ENCODE assay signal across 14 cellular contexts in genomic region chr22:49862408-49862776, GRCh38. TPM values are rescaled to one million over a fixed set of nuclear protein-coding genes. Genes with fewer than 3 reads are reported as not detected.
DNase-seq lines count a peak whose midpoint lies in the region; ATAC-seq and TF ChIP-seq lines count a peak whose summit lies in the region.
"Had no signal": no experiment of that assay in that cellular context is flagged by ENCODE, and none has a peak within 500 bp of the region (broad histone marks: within the 10 kb centered on the region; RNA-seq: fewer than 3 reads in every experiment).

No MANE protein-coding gene starts in this region.

- H3K9me3 Mint-ChIP-seq in activated naive CD8-positive, alpha-beta T cell treated with anti-CD3 and anti-CD28 coated beads, Interleukin-2, amount 10 ng/mL, durations not matched to agents 7 days and 5 days, result peaks cover 10% of the 10 kb centered on the region
- H3K9me3 Mint-ChIP-seq in activated naive CD8-positive, alpha-beta T cell treated with anti-CD3 and anti-CD28 coated beads, Interleukin-2, amount 50 U/mL, for 24 hours, result peaks cover 19% of the 10 kb centered on the region
- peaks cover 17% of the 10 kb centered on the region for H3K9me3 Mint-ChIP-seq in type B pancreatic cell
- no peaks in the 10 kb centered on the region for H3K9me3 Mint-ChIP-seq in effector memory CD8-positive, alpha-beta T cell
- peaks cover 25% of the 10 kb centered on the region for H3K9me3 Mint-ChIP-seq in endodermal cell

- H3K9ac ChIP-seq in endodermal cell (ENCODE audit: extremely low read depth, low read length, poor library complexity, severe bottlenecking), result no peak overlapping the region

- H3K9me3 ChIP-seq in left lung (peaks cover 0 to 24% of the 10 kb centered on the region in 2 donors), endodermal cell (ENCODE audit: control insufficient read depth, low read length) (peaks cover 15% of the 10 kb centered on the region)

- peak; percentile 10 for DNase-seq in activated naive CD8-positive, alpha-beta T cell treated with anti-CD3 and anti-CD28 coated beads, Interleukin-2, amount 10 ng/mL, durations not matched to agents 7 days and 5 days
- DNase-seq in activated naive CD8-positive, alpha-beta T cell treated with anti-CD3 and anti-CD28 coated beads, Interleukin-2, amount 50 U/mL, for 24 hours, result no peak
- DNase-seq in NB4 (ENCODE audit: low read depth) (peak; percentile 57), left lung (peak in 1 of 2 donors; percentile 64), type B pancreatic cell (ENCODE audit: extremely low spot score, unreplicated experiment) (no peak), NCI-H2081 treated with DMSO at 0.1 percent for 48 hours (lab: John Stamatoyannopoulos, UW) (no peak), endodermal cell (no peak)
- no peak for DNase-seq in effector memory CD8-positive, alpha-beta T cell
- DNase-seq: activated CD4-positive, alpha-beta T cell treated with anti-CD3 and anti-CD28 coated beads, Interleukin-2, amount 50 U/mL, for 48 hours; DMS153; effector memory CD4-positive, alpha-beta T cell; MG63; NCI-H1694 had no signal

- TF ChIP-seq CTCF in NB4 (IDR thresholded peaks at IDR 0.05; ENCODE audit: low read depth, low read length) (no peak), left lung (IDR thresholded peaks at IDR 0.05) (no peak), type B pancreatic cell (conservative IDR thresholded peaks at IDR 0.05) (no peak), endodermal cell (conservative IDR thresholded peaks at IDR 0.05) (no peak)

- H3K27ac ChIP-seq in left lung (no peak overlapping the region), endodermal cell (ENCODE audit: low read depth, low read length) (no peak overlapping the region)

- intact Hi-C loops in left lung (cut with DNase I), result no loop called here

- no peaks in the 10 kb centered on the region for H3K27me3 Mint-ChIP-seq in activated naive CD8-positive, alpha-beta T cell treated with anti-CD3 and anti-CD28 coated beads, Interleukin-2, amount 10 ng/mL, durations not matched to agents 7 days and 5 days
- no peaks in the 10 kb centered on the region for H3K27me3 Mint-ChIP-seq in activated naive CD8-positive, alpha-beta T cell treated with anti-CD3 and anti-CD28 coated beads, Interleukin-2, amount 50 U/mL, for 24 hours
- H3K27me3 Mint-ChIP-seq in type B pancreatic cell (no peaks in the 10 kb centered on the region), endodermal cell (ENCODE audit: insufficient read depth) (no peaks in the 10 kb centered on the region)
- no peaks in the 10 kb centered on the region for H3K27me3 Mint-ChIP-seq in effector memory CD8-positive, alpha-beta T cell

- H3K36me3 ChIP-seq in left lung (peaks cover 0 to 10% of the 10 kb centered on the region in 2 donors), endodermal cell (ENCODE audit: control insufficient read depth, insufficient read depth, low read length) (peaks cover 6% of the 10 kb centered on the region)

- H3K4me3 Mint-ChIP-seq in activated naive CD8-positive, alpha-beta T cell treated with anti-CD3 and anti-CD28 coated beads, Interleukin-2, amount 10 ng/mL, durations not matched to agents 7 days and 5 days, result no peak overlapping the region
- H3K4me3 Mint-ChIP-seq in activated naive CD8-positive, alpha-beta T cell treated with anti-CD3 and anti-CD28 coated beads, Interleukin-2, amount 50 U/mL, for 24 hours, result no peak overlapping the region
- H3K4me3 Mint-ChIP-seq in type B pancreatic cell (no peak overlapping the region), endodermal cell (no peak overlapping the region)
- no peak overlapping the region for H3K4me3 Mint-ChIP-seq in effector memory CD8-positive, alpha-beta T cell

- peaks cover 34% of the 10 kb centered on the region for H3K36me3 Mint-ChIP-seq in activated naive CD8-positive, alpha-beta T cell treated with anti-CD3 and anti-CD28 coated beads, Interleukin-2, amount 10 ng/mL, durations not matched to agents 7 days and 5 days
- H3K36me3 Mint-ChIP-seq in activated naive CD8-positive, alpha-beta T cell treated with anti-CD3 and anti-CD28 coated beads, Interleukin-2, amount 50 U/mL, for 24 hours (ENCODE audit: low read depth), result peaks cover 28% of the 10 kb centered on the region
- peaks cover 20% of the 10 kb centered on the region for H3K36me3 Mint-ChIP-seq in type B pancreatic cell
- H3K36me3 Mint-ChIP-seq in effector memory CD8-positive, alpha-beta T cell (ENCODE audit: insufficient read depth), result peaks cover 12% of the 10 kb centered on the region
- peaks cover 30% of the 10 kb centered on the region for H3K36me3 Mint-ChIP-seq in endodermal cell (ENCODE audit: low read depth)

- ATAC-seq in activated naive CD8-positive, alpha-beta T cell treated with anti-CD3 and anti-CD28 coated beads, Interleukin-2, amount 10 ng/mL, durations not matched to agents 7 days and 5 days (ENCODE audit: low read depth), result no peak
- ATAC-seq in activated naive CD8-positive, alpha-beta T cell treated with anti-CD3 and anti-CD28 coated beads, Interleukin-2, amount 50 U/mL, for 24 hours, result no peak
- peak; percentile 91 for ATAC-seq in left lung
- no peak for ATAC-seq in effector memory CD8-positive, alpha-beta T cell (replicated peaks)

- peaks cover 26% of the 10 kb centered on the region for H3K4me1 Mint-ChIP-seq in activated naive CD8-positive, alpha-beta T cell treated with anti-CD3 and anti-CD28 coated beads, Interleukin-2, amount 10 ng/mL, durations not matched to agents 7 days and 5 days
- peaks cover 50% of the 10 kb centered on the region for H3K4me1 Mint-ChIP-seq in activated naive CD8-positive, alpha-beta T cell treated with anti-CD3 and anti-CD28 coated beads, Interleukin-2, amount 50 U/mL, for 24 hours
- H3K4me1 Mint-ChIP-seq in type B pancreatic cell (ENCODE audit: unreplicated experiment) (peaks cover 11% of the 10 kb centered on the region), endodermal cell (no peaks in the 10 kb centered on the region)
- H3K4me1 Mint-ChIP-seq in effector memory CD8-positive, alpha-beta T cell (ENCODE audit: low read depth in 2 of 2), result peaks cover 35 to 47% of the 10 kb centered on the region in 2 donors

- peaks cover 2 to 21% of the 10 kb centered on the region in 2 donors for H3K4me1 ChIP-seq in left lung
- H3K4me1 ChIP-seq in endodermal cell (ENCODE audit: control insufficient read depth, insufficient read depth, low read length), result no peaks in the 10 kb centered on the region

- H3K4me3 ChIP-seq in NB4 (ENCODE audit: low read depth, low read length), result no peak overlapping the region
- H3K4me3 ChIP-seq in left lung, result no peak overlapping the region
- no peak overlapping the region for H3K4me3 ChIP-seq in endodermal cell (ENCODE audit: low read length)
- H3K4me3 ChIP-seq: BLaER1 treated with 17β-estradiol and CSF1 and Interleukin-3, amounts not matched to agents 10 nM and 100 nM; MG63 had no signal

- H3K27ac Mint-ChIP-seq in activated naive CD8-positive, alpha-beta T cell treated with anti-CD3 and anti-CD28 coated beads, Interleukin-2, amount 10 ng/mL, durations not matched to agents 7 days and 5 days, result no peak overlapping the region
- H3K27ac Mint-ChIP-seq in activated naive CD8-positive, alpha-beta T cell treated with anti-CD3 and anti-CD28 coated beads, Interleukin-2, amount 50 U/mL, for 24 hours, result no peak overlapping the region
- peak overlapping the region; percentile 51 for H3K27ac Mint-ChIP-seq in type B pancreatic cell
- H3K27ac Mint-ChIP-seq in effector memory CD8-positive, alpha-beta T cell, result no peak overlapping the region
- H3K27ac Mint-ChIP-seq in endodermal cell, result no peak overlapping the region

- H3K27me3 ChIP-seq in left lung (no peaks in the 10 kb centered on the region), endodermal cell (ENCODE audit: control insufficient read depth, insufficient read depth, low read length, poor library complexity, severe bottlenecking) (no peaks in the 10 kb centered on the region)
- H3K27me3 ChIP-seq: BLaER1 treated with 17β-estradiol and CSF1 and Interleukin-3, amounts not matched to agents 10 nM and 100 nM; MG63 had no signal

- TF ChIP-seq POLR2A in NB4 (IDR thresholded peaks at IDR 0.05; ENCODE audit: extremely low read depth, insufficient read length), result no peak

- WGBS in endodermal cell (ENCODE audit: insufficient coverage in 1 of 2, insufficient read length in 1 of 2), 2 experiments, result 96 to 100% methylated on average over 1 to 6 of the region's 6 CpGs

- POLR2A ChIA-PET in activated naive CD8-positive, alpha-beta T cell treated with anti-CD3 and anti-CD28 coated beads, Interleukin-2, amount 10 ng/mL, durations not matched to agents 7 days and 5 days (lab: Charles Lee), result interaction anchor here (0.7 kb wide), 1 partner anchor 330 kb away, joined by 6 read pairs; no protein-coding TSS in a partner anchor

RNA-seq across cellular contexts. Expression of gene ZBED4, which starts 8.7 kb away (rescaled TPM):
- total RNA-seq in activated naive CD8-positive, alpha-beta T cell treated with anti-CD3 and anti-CD28 coated beads, Interleukin-2, amount 10 ng/mL, durations not matched to agents 7 days and 5 days, result 10 to 100 TPM; 21.0 to 21.5 TPM
- 10 to 100 TPM; 12.8 to 13.8 TPM for total RNA-seq in left lung
- total RNA-seq in type B pancreatic cell (ENCODE audit: low replicate concordance), result 25.5 and 29.1 TPM in 2 replicates
- 10 to 100 TPM; 22.0 to 26.6 TPM for total RNA-seq in endodermal cell
- 31.2 TPM for polyA plus RNA-seq in endodermal cell (2013, experiment 1 of 2)
- 29.0 TPM for polyA plus RNA-seq in endodermal cell (2013, experiment 2 of 2)

RNA-seq across cellular contexts. Expression of gene BRD1, which starts 34.7 kb away (rescaled TPM):
- 10 to 100 TPM; 56.7 to 56.9 TPM for total RNA-seq in activated naive CD8-positive, alpha-beta T cell treated with anti-CD3 and anti-CD28 coated beads, Interleukin-2, amount 10 ng/mL, durations not matched to agents 7 days and 5 days
- total RNA-seq in left lung, result 10 to 100 TPM; 27.4 to 32.4 TPM
- 51.1 and 53.0 TPM in 2 replicates for total RNA-seq in type B pancreatic cell (ENCODE audit: low replicate concordance)
- total RNA-seq in endodermal cell, result 10 to 100 TPM; 49.5 to 54.9 TPM
- 39.8 TPM for polyA plus RNA-seq in endodermal cell (2013, experiment 1 of 2)
- polyA plus RNA-seq in endodermal cell (2013, experiment 2 of 2), result 36.7 TPM

RNA-seq across cellular contexts. Expression of gene ALG12, which starts 55.8 kb away (rescaled TPM):
- 10 to 100 TPM; 18.0 to 20.2 TPM for total RNA-seq in activated naive CD8-positive, alpha-beta T cell treated with anti-CD3 and anti-CD28 coated beads, Interleukin-2, amount 10 ng/mL, durations not matched to agents 7 days and 5 days
- 10 to 100 TPM; 29.4 to 35.2 TPM for total RNA-seq in left lung
- 30.0 and 37.6 TPM in 2 replicates for total RNA-seq in type B pancreatic cell (ENCODE audit: low replicate concordance)
- total RNA-seq in endodermal cell, result 10 to 100 TPM; 19.7 to 26.2 TPM
- 16.2 TPM for polyA plus RNA-seq in endodermal cell (2013, experiment 1 of 2)
- 12.6 TPM for polyA plus RNA-seq in endodermal cell (2013, experiment 2 of 2)

RNA-seq across cellular contexts. Expression of gene CRELD2, which starts 56.0 kb away (rescaled TPM):
- total RNA-seq in activated naive CD8-positive, alpha-beta T cell treated with anti-CD3 and anti-CD28 coated beads, Interleukin-2, amount 10 ng/mL, durations not matched to agents 7 days and 5 days, result 10 to 100 TPM; 40.3 to 41.0 TPM
- total RNA-seq in left lung, result 10 to 100 TPM; 59.7 to 79.7 TPM
- total RNA-seq in type B pancreatic cell (ENCODE audit: low replicate concordance), result 45.2 and 55.8 TPM in 2 replicates
- 10 to 100 TPM; 39.8 to 62.9 TPM for total RNA-seq in endodermal cell
- polyA plus RNA-seq in endodermal cell (2013, experiment 1 of 2), result 27.1 TPM
- polyA plus RNA-seq in endodermal cell (2013, experiment 2 of 2), result 27.4 TPM

Comparison
In these comparisons a context has a peak if more than half of its experiments do, and no peak if none do; other contexts are left out.
1. DNase-seq: peak in activated naive CD8-positive, alpha-beta T cell treated with anti-CD3 and anti-CD28 coated beads, Interleukin-2, amount 10 ng/mL, durations not matched to agents 7 days and 5 days (single experiment) and NB4 (single experiment); none in activated naive CD8-positive, alpha-beta T cell treated with anti-CD3 and anti-CD28 coated beads, Interleukin-2, amount 50 U/mL, for 24 hours (single experiment), type B pancreatic cell (single experiment), NCI-H2081 treated with DMSO at 0.1 percent for 48 hours (single experiment), effector memory CD8-positive, alpha-beta T cell (0 of 3) and endodermal cell (single experiment).